In genomic region chr9:37904647-37905505, GRCh38 we compare ENCODE assay signal across 8 cellular contexts. TPM values are rescaled to one million over a fixed set of nuclear protein-coding genes. Genes with fewer than 3 reads are reported as not detected.
DNase-seq lines count a peak whose midpoint lies in the region; ATAC-seq and TF ChIP-seq lines count a peak whose summit lies in the region.

No MANE protein-coding gene starts in this region.

- peak; percentile 18 for DNase-seq in activated naive CD4-positive, alpha-beta T cell treated with anti-CD3 and anti-CD28 coated beads for 36 hours
- DNase-seq in activated naive CD4-positive, alpha-beta T cell treated with Interleukin-2 at 50 U/mL for 16 hours = no peak
- DNase-seq in activated CD4-positive, alpha-beta memory T cell treated with anti-CD3 and anti-CD28 coated beads, Interleukin-2, amount 10 ng/mL, durations not matched to agents 7 days and 5 days = peak; percentile 24
- DNase-seq in Right ventricle myocardium superior = no peak
- no peak for DNase-seq in prostate gland (ENCODE audit: low spot score)
- DNase-seq in NK-92 (lab: John Stamatoyannopoulos, UW; ENCODE audit: unreplicated experiment) = no peak
- no peak for DNase-seq in NCI-H128 (lab: John Stamatoyannopoulos, UW; ENCODE audit: unreplicated experiment)

- TF ChIP-seq CTCF in prostate gland (IDR thresholded peaks at IDR 0.05) = no peak

- H3K36me3 Mint-ChIP-seq in activated naive CD4-positive, alpha-beta T cell treated with anti-CD3 and anti-CD28 coated beads for 36 hours (ENCODE audit: low read depth) = peaks cover 3% of the 10 kb centered on the region
- H3K36me3 Mint-ChIP-seq in activated CD4-positive, alpha-beta memory T cell treated with anti-CD3 and anti-CD28 coated beads, Interleukin-2, amount 10 ng/mL, durations not matched to agents 7 days and 5 days (ENCODE audit: low read depth) = peaks cover 3% of the 10 kb centered on the region

- ATAC-seq in Right ventricle myocardium superior (ENCODE audit: poor library complexity) (peak; percentile 34), GM21423 (IDR thresholded peaks at IDR 0.05; ENCODE audit: unreplicated experiment) (no peak)

- H3K4me3 ChIP-seq in prostate gland = peak overlapping the region; percentile 75 to 90

- intact Hi-C loops in activated naive CD4-positive, alpha-beta T cell treated with anti-CD3 and anti-CD28 coated beads for 36 hours (cut with micrococcal nuclease) = loop anchor here (1.0 to 5.0 kb wide), 12 partner anchors 47 to 717 kb away; partner anchors contain the start of genes ALDH1B1, EXOSC3, POLR1E and TOMM5
- intact Hi-C loops in Right ventricle myocardium superior (cut with DNase I) = loop anchor here (5.0 to 10.0 kb wide), 2 partner anchors 150 to 497 kb away; partner anchors contain the start of gene TRMT10B
- intact Hi-C loops in prostate gland (cut with DNase I) = loop anchor here (10.0 kb wide), 1 partner anchor 420 kb away; the partner anchor contains the start of gene POLR1E

- POLR2A ChIA-PET in activated CD4-positive, alpha-beta memory T cell treated with anti-CD3 and anti-CD28 coated beads, Interleukin-2, amount 10 ng/mL, durations not matched to agents 7 days and 5 days (lab: Charles Lee) = interaction anchor here (0.7 to 2.5 kb wide), 2 partner anchors 104 to 313 kb away, joined by 5 to 15 read pairs; partner anchors contain the start of genes DCAF10 and TOMM5

- H3K4me1 Mint-ChIP-seq in activated naive CD4-positive, alpha-beta T cell treated with anti-CD3 and anti-CD28 coated beads for 36 hours (ENCODE audit: low read depth) = peaks cover 16% of the 10 kb centered on the region
- H3K4me1 Mint-ChIP-seq in activated CD4-positive, alpha-beta memory T cell treated with anti-CD3 and anti-CD28 coated beads, Interleukin-2, amount 10 ng/mL, durations not matched to agents 7 days and 5 days = peaks cover 36% of the 10 kb centered on the region

- peaks cover 6% of the 10 kb centered on the region for H3K4me1 ChIP-seq in prostate gland (replicated peaks)

- no peaks in the 10 kb centered on the region for H3K27me3 ChIP-seq in prostate gland (replicated peaks; ENCODE audit: insufficient read depth)

- H3K9me3 ChIP-seq in prostate gland = no peaks in the 10 kb centered on the region

- no peaks in the 10 kb centered on the region for H3K27me3 Mint-ChIP-seq in activated naive CD4-positive, alpha-beta T cell treated with anti-CD3 and anti-CD28 coated beads for 36 hours (ENCODE audit: low read depth)
- H3K27me3 Mint-ChIP-seq in activated CD4-positive, alpha-beta memory T cell treated with anti-CD3 and anti-CD28 coated beads, Interleukin-2, amount 10 ng/mL, durations not matched to agents 7 days and 5 days = peaks cover 5% of the 10 kb centered on the region

- H3K9me3 Mint-ChIP-seq in activated naive CD4-positive, alpha-beta T cell treated with anti-CD3 and anti-CD28 coated beads for 36 hours = no peaks in the 10 kb centered on the region
- H3K9me3 Mint-ChIP-seq in activated CD4-positive, alpha-beta memory T cell treated with anti-CD3 and anti-CD28 coated beads, Interleukin-2, amount 10 ng/mL, durations not matched to agents 7 days and 5 days = no peaks in the 10 kb centered on the region

- CTCF ChIA-PET in activated naive CD4-positive, alpha-beta T cell treated with anti-CD3 and anti-CD28 coated beads for 36 hours (lab: Charles Lee) = interaction anchor here (0.6 kb wide), 2 partner anchors 9 to 512 kb away, joined by 3 read pairs; no protein-coding TSS in a partner anchor
- CTCF ChIA-PET in activated CD4-positive, alpha-beta memory T cell treated with anti-CD3 and anti-CD28 coated beads, Interleukin-2, amount 10 ng/mL, durations not matched to agents 7 days and 5 days (lab: Charles Lee) = interaction anchor here (1.3 kb wide), 1 partner anchor 9 kb away, joined by 8 read pairs; no protein-coding TSS in a partner anchor

- H3K27ac ChIP-seq in prostate gland = peak overlapping the region; percentile 83 to 85

- peak overlapping the region; percentile 87 for H3K27ac Mint-ChIP-seq in activated naive CD4-positive, alpha-beta T cell treated with anti-CD3 and anti-CD28 coated beads for 36 hours
- peak overlapping the region; percentile 87 for H3K27ac Mint-ChIP-seq in activated CD4-positive, alpha-beta memory T cell treated with anti-CD3 and anti-CD28 coated beads, Interleukin-2, amount 10 ng/mL, durations not matched to agents 7 days and 5 days

- WGBS in prostate gland = 31% methylated on average over 34 of the region's 34 CpGs

- no peak for TF ChIP-seq POLR2A in prostate gland (IDR thresholded peaks at IDR 0.05)

- H3K4me3 Mint-ChIP-seq in activated naive CD4-positive, alpha-beta T cell treated with anti-CD3 and anti-CD28 coated beads for 36 hours = peak overlapping the region; percentile 85
- peak overlapping the region; percentile 87 for H3K4me3 Mint-ChIP-seq in activated CD4-positive, alpha-beta memory T cell treated with anti-CD3 and anti-CD28 coated beads, Interleukin-2, amount 10 ng/mL, durations not matched to agents 7 days and 5 days

- H3K36me3 ChIP-seq in prostate gland = no peaks in the 10 kb centered on the region

RNA-seq across cellular contexts. Expression of gene SLC25A51, which starts 0.9 kb away (rescaled TPM):
- 10 to 100 TPM; 20.0 to 20.3 TPM for total RNA-seq in activated naive CD4-positive, alpha-beta T cell treated with anti-CD3 and anti-CD28 coated beads for 36 hours
- total RNA-seq in activated CD4-positive, alpha-beta memory T cell treated with anti-CD3 and anti-CD28 coated beads, Interleukin-2, amount 10 ng/mL, durations not matched to agents 7 days and 5 days = 10 to 100 TPM; 28.4 to 29.3 TPM
- total RNA-seq in Right ventricle myocardium superior (20.0 TPM), prostate gland (10 to 100 TPM; 20.2 to 21.6 TPM)

Comparison
In these comparisons a context has a peak if more than half of its experiments do, and no peak if none do; other contexts are left out.
1. DNase-seq: peak in activated naive CD4-positive, alpha-beta T cell treated with anti-CD3 and anti-CD28 coated beads for 36 hours (single experiment) and activated CD4-positive, alpha-beta memory T cell treated with anti-CD3 and anti-CD28 coated beads, Interleukin-2, amount 10 ng/mL, durations not matched to agents 7 days and 5 days (single experiment); none in activated naive CD4-positive, alpha-beta T cell treated with Interleukin-2 at 50 U/mL for 16 hours (single experiment), Right ventricle myocardium superior (single experiment), prostate gland (single experiment), NK-92 (single experiment) and NCI-H128 (single experiment).